Comparison of ENCODE assay signal across 1 cellular context in the genomic region with DNA sequence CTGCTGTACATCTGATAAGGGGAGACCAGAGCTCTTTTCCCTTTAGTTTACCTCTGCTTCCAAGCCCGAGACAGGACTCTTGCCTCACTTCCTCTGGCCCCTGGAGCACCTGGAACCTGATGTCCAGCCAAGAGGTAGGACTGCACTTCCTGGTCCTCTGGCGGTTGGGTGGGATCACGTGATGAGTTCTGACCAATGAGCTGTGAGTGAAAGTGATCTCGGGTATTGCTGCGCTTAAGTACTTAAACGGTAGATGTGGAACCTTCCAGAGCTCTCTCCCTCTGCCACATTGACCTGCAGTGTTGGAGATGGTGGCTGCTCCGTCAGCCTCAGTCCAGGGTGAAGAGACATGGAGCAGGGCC.
TF ChIP-seq lines count a peak whose summit lies in the region.

No MANE protein-coding gene starts in this region.

TF ChIP-seq in GM12878, 131 proteins besides CTCF, POLR2A, EP300 and RAD21 (continued from another document):
- TF ChIP-seq, protein P1, sequence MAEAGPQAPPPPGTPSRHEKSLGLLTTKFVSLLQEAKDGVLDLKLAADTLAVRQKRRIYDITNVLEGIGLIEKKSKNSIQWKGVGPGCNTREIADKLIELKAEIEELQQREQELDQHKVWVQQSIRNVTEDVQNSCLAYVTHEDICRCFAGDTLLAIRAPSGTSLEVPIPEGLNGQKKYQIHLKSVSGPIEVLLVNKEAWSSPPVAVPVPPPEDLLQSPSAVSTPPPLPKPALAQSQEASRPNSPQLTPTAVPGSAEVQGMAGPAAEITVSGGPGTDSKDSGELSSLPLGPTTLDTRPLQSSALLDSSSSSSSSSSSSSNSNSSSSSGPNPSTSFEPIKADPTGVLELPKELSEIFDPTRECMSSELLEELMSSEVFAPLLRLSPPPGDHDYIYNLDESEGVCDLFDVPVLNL (IDR thresholded peaks at IDR 0.05; ENCODE audit: low read depth, low read length), result no peak
